In genomic region chr10:115129752-115130151, GRCh38 we compare ENCODE assay signal across 8 cellular contexts. TPM values are rescaled to one million over a fixed set of nuclear protein-coding genes. Genes with fewer than 3 reads are reported as not detected.
A peak's percentile ranks its signal among the peaks of the same experiment; 100 is the strongest.
DNase-seq lines count a peak whose midpoint lies in the region; ATAC-seq and TF ChIP-seq lines count a peak whose summit lies in the region.

No MANE protein-coding gene starts in this region.

- TF ChIP-seq POLR2A in Peyer's patch (IDR thresholded peaks at IDR 0.05) (no peak), gastroesophageal sphincter (IDR thresholded peaks at IDR 0.05) (no peak)

- H3K36me3 ChIP-seq in Peyer's patch (no peaks in the 10 kb centered on the region), gastroesophageal sphincter (no peaks in the 10 kb centered on the region)

- H3K9me3 ChIP-seq in Peyer's patch (no peaks in the 10 kb centered on the region), gastroesophageal sphincter (no peaks in the 10 kb centered on the region)

- no peaks in the 10 kb centered on the region for H3K4me1 Mint-ChIP-seq in CD14-positive monocyte
- H3K4me1 Mint-ChIP-seq in stimulated activated effector memory CD8-positive, alpha-beta T cell treated with anti-CD3 and anti-CD28 coated beads, Interleukin-12 subunit alpha, Interleukin-12 subunit beta, amount 100 ng/mL, for 72 hours: no peaks in the 10 kb centered on the region

- no peaks in the 10 kb centered on the region for H3K9me3 Mint-ChIP-seq in CD14-positive monocyte
- no peaks in the 10 kb centered on the region for H3K9me3 Mint-ChIP-seq in stimulated activated effector memory CD8-positive, alpha-beta T cell treated with anti-CD3 and anti-CD28 coated beads, Interleukin-12 subunit alpha, Interleukin-12 subunit beta, amount 100 ng/mL, for 72 hours

- no peak for TF ChIP-seq EP300 in gastroesophageal sphincter (IDR thresholded peaks at IDR 0.05)

- DNase-seq in CD14-positive monocyte (ENCODE audit: low spot score) (no peak), Peyer's patch (no peak), GF-D8 (lab: John Stamatoyannopoulos, UW) (no peak), posterior vena cava (ENCODE audit: low spot score) (no peak)
- no peak for DNase-seq in activated naive CD4-positive, alpha-beta T cell (lab: John Stamatoyannopoulos, UW)
- DNase-seq in stimulated activated effector memory CD8-positive, alpha-beta T cell treated with anti-CD3 and anti-CD28 coated beads, Interleukin-12 subunit alpha, Interleukin-12 subunit beta, amount 100 ng/mL, for 72 hours (ENCODE audit: low spot score in 2 of 2): no peak

- peak; percentile 18 for TF ChIP-seq CTCF in CD14-positive monocyte (IDR thresholded peaks at IDR 0.05)
- peak in 4 of 6 experiments; percentile 30 to 47 (median 40) for TF ChIP-seq CTCF in Peyer's patch (IDR thresholded peaks at IDR 0.05)
- peak in 3 of 4 experiments; percentile 6 to 41 (median 37) for TF ChIP-seq CTCF in gastroesophageal sphincter (IDR thresholded peaks at IDR 0.05)

- no peak overlapping the region for H3K27ac Mint-ChIP-seq in CD14-positive monocyte
- H3K27ac Mint-ChIP-seq in stimulated activated effector memory CD8-positive, alpha-beta T cell treated with anti-CD3 and anti-CD28 coated beads, Interleukin-12 subunit alpha, Interleukin-12 subunit beta, amount 100 ng/mL, for 72 hours: no peak overlapping the region

- H3K27me3 ChIP-seq in Peyer's patch: no peaks in the 10 kb centered on the region
- no peaks in the 10 kb centered on the region for H3K27me3 ChIP-seq in gastroesophageal sphincter

- no peak overlapping the region for H3K4me3 Mint-ChIP-seq in CD14-positive monocyte
- H3K4me3 Mint-ChIP-seq in stimulated activated effector memory CD8-positive, alpha-beta T cell treated with anti-CD3 and anti-CD28 coated beads, Interleukin-12 subunit alpha, Interleukin-12 subunit beta, amount 100 ng/mL, for 72 hours: no peak overlapping the region

- H3K36me3 Mint-ChIP-seq in CD14-positive monocyte: no peaks in the 10 kb centered on the region
- no peaks in the 10 kb centered on the region for H3K36me3 Mint-ChIP-seq in stimulated activated effector memory CD8-positive, alpha-beta T cell treated with anti-CD3 and anti-CD28 coated beads, Interleukin-12 subunit alpha, Interleukin-12 subunit beta, amount 100 ng/mL, for 72 hours

- H3K27ac ChIP-seq in Peyer's patch (no peak overlapping the region), gastroesophageal sphincter (no peak overlapping the region)

- H3K4me3 ChIP-seq in Peyer's patch (no peak overlapping the region), gastroesophageal sphincter (no peak overlapping the region)

- H3K4me1 ChIP-seq in Peyer's patch: no peaks in the 10 kb centered on the region
- H3K4me1 ChIP-seq in gastroesophageal sphincter: no peaks in the 10 kb centered on the region

- peaks cover 0 to 2% (median 0%) of the 10 kb centered on the region in 3 donors for H3K27me3 Mint-ChIP-seq in CD14-positive monocyte (ENCODE audit: low read depth in 3 of 3)

- intact Hi-C loops in CD14-positive monocyte (cut with micrococcal nuclease): loop anchor here in 1 of 2 donors (5.0 kb wide), 1 partner anchor 662 kb away; no protein-coding TSS in a partner anchor
- intact Hi-C loops in posterior vena cava (cut with DNase I): no loop called here

- ATAC-seq in GM21786 (IDR thresholded peaks at IDR 0.05; ENCODE audit: unreplicated experiment) (peak; percentile 43), gastroesophageal sphincter (no peak)
- no peak for ATAC-seq in stimulated activated effector memory CD8-positive, alpha-beta T cell treated with anti-CD3 and anti-CD28 coated beads, Interleukin-12 subunit alpha, Interleukin-12 subunit beta, amount 100 ng/mL, for 72 hours

RNA-seq across cellular contexts. Expression of gene ATRNL1, which starts 36.6 kb away (rescaled TPM):
- not detected for polyA plus RNA-seq in CD14-positive monocyte
- total RNA-seq in Peyer's patch (10 to 100 TPM in 1 of 4 donors, 1 to 10 TPM in 3; 3.5 to 27.2 (median 4.1) TPM), gastroesophageal sphincter (10 to 100 TPM in 2 of 4 donors, 1 to 10 TPM in 1, under 1 TPM in 1; 0.93 to 19.0 (median 8.7) TPM), posterior vena cava (1 to 10 TPM in 1 of 2 donors, under 1 TPM in 1; 0.32 to 1.4 TPM)
